In genomic region chr6:39228111-39228971, GRCh38 we compare ENCODE assay signal across 9 cellular contexts. TPM values are rescaled to one million over a fixed set of nuclear protein-coding genes. Genes with fewer than 3 reads are reported as not detected.
DNase-seq lines count a peak whose midpoint lies in the region; ATAC-seq and TF ChIP-seq lines count a peak whose summit lies in the region.
"Had no signal": no experiment of that assay in that cellular context is flagged by ENCODE, and none has a peak within 500 bp of the region (broad histone marks: within the 10 kb centered on the region; RNA-seq: fewer than 3 reads in every experiment).

No MANE protein-coding gene starts in this region.

- peaks cover 11% of the 10 kb centered on the region for H4K20me1 ChIP-seq in neural progenitor cell (ENCODE audit: low read depth)
- H4K20me1 ChIP-seq in OCI-LY7 (ENCODE audit: insufficient read depth, low read length): no peaks in the 10 kb centered on the region

- H3K27me3 ChIP-seq in neural progenitor cell (peaks cover 37% of the 10 kb centered on the region), tibial nerve (no peaks in the 10 kb centered on the region)

- no TSS peak for BruUV-seq in OCI-LY7 (replicated peaks; lab: Mats Ljungman, UMichigan)

- no peak for TF ChIP-seq POLR2A in tibial nerve (IDR thresholded peaks at IDR 0.05)

- no peaks in the 10 kb centered on the region for H3K9me2 ChIP-seq in OCI-LY7 (ENCODE audit: insufficient read depth, low read length)

- H3K4me1 Mint-ChIP-seq in brain: peaks cover 33% of the 10 kb centered on the region
- peaks cover 72% of the 10 kb centered on the region for H3K4me1 Mint-ChIP-seq in neural progenitor cell

- H3K27ac ChIP-seq in neural progenitor cell (no peak overlapping the region), tibial nerve (peak overlapping the region in 3 of 4 donors; percentile 74 to 87 (median 82)), OCI-LY7 (ENCODE audit: low read depth, low read length, poor library complexity, severe bottlenecking) (no peak overlapping the region)

- H3F3A ChIP-seq in neural progenitor cell (ENCODE audit: low read depth): peaks cover 15% of the 10 kb centered on the region

- intact Hi-C loops in OCI-LY7 (cut with micrococcal nuclease; ENCODE audit: unreplicated experiment): no loop called here

- peak overlapping the region; percentile 94 for H3K4me2 ChIP-seq in neural progenitor cell
- H3K4me2 ChIP-seq in OCI-LY7 (ENCODE audit: low read length): no peak overlapping the region

- H3K9me3 Mint-ChIP-seq in brain (no peaks in the 10 kb centered on the region), neural progenitor cell (no peaks in the 10 kb centered on the region)

- no peak overlapping the region for H3K9ac ChIP-seq in neural progenitor cell

- H3K4me3 ChIP-seq in neural progenitor cell: peak overlapping the region; percentile 66
- peak overlapping the region; percentile 48 to 65 (median 61) for H3K4me3 ChIP-seq in tibial nerve
- H3K4me3 ChIP-seq in OCI-LY7 (ENCODE audit: low read depth, low read length, poor library complexity, severe bottlenecking): no peak overlapping the region

- H3K27ac Mint-ChIP-seq in brain (no peak overlapping the region), neural progenitor cell (no peak overlapping the region)

- H3K4me3 Mint-ChIP-seq in brain: peak overlapping the region; percentile 65 to 80 (median 75)
- H3K4me3 Mint-ChIP-seq in neural progenitor cell: peak overlapping the region; percentile 89

- no peak for TF ChIP-seq EP300 in tibial nerve (IDR thresholded peaks at IDR 0.05)

- H2AFZ ChIP-seq in neural progenitor cell (replicated peaks): peak overlapping the region; percentile 89
- no peak overlapping the region for H2AFZ ChIP-seq in OCI-LY7 (ENCODE audit: low read length)

- H3K4me1 ChIP-seq in neural progenitor cell (peaks cover 64% of the 10 kb centered on the region), tibial nerve (peaks cover 0 to 70% (median 19%) of the 10 kb centered on the region in 4 donors), OCI-LY7 (ENCODE audit: insufficient read depth, low read length, poor library complexity, severe bottlenecking) (no peaks in the 10 kb centered on the region)

- peak; percentile 38 to 40 for DNase-seq in activated CD4-positive, alpha-beta T cell treated with anti-CD3 and anti-CD28 coated beads for 24 hours (ENCODE audit: low read depth in 2 of 2)
- DNase-seq in activated CD4-positive, alpha-beta T cell treated with anti-CD3 and anti-CD28 coated beads, Interleukin-2, amount 50 U/mL, for 1 hour: no peak
- DNase-seq in neural progenitor cell (ENCODE audit: low spot score): peak; percentile 41
- DNase-seq in tibial nerve (ENCODE audit: low spot score in 2 of 2): no peak
- no peak for DNase-seq in ecto neural progenitor cell (ENCODE audit: low spot score)
- DNase-seq in OCI-LY7 (ENCODE audit: low spot score): no peak

- no peak for ATAC-seq in HG03159 (IDR thresholded peaks at IDR 0.05; ENCODE audit: unreplicated experiment)

- no peaks in the 10 kb centered on the region for H3K36me3 Mint-ChIP-seq in brain
- peaks cover 3% of the 10 kb centered on the region for H3K36me3 Mint-ChIP-seq in neural progenitor cell

- POLR2A ChIA-PET in OCI-LY7 (lab: Charles Lee): no interaction called here

- WGBS in tibial nerve, 2 donors: 35 to 38% methylated on average over 38 to 41 of the region's 41 CpGs

- CTCF ChIA-PET in OCI-LY7 (lab: Charles Lee; ENCODE audit: unreplicated experiment): no interaction called here

- no peaks in the 10 kb centered on the region for H3K9me3 ChIP-seq in neural progenitor cell (ENCODE audit: low read depth)
- no peaks in the 10 kb centered on the region for H3K9me3 ChIP-seq in tibial nerve
- no peaks in the 10 kb centered on the region for H3K9me3 ChIP-seq in OCI-LY7 (ENCODE audit: low read length)

- no peaks in the 10 kb centered on the region for H3K36me3 ChIP-seq in neural progenitor cell
- H3K36me3 ChIP-seq in tibial nerve: no peaks in the 10 kb centered on the region
- H3K36me3 ChIP-seq in OCI-LY7 (ENCODE audit: insufficient read depth, low read length): no peaks in the 10 kb centered on the region

- peaks cover 39% of the 10 kb centered on the region for H3K27me3 Mint-ChIP-seq in brain
- H3K27me3 Mint-ChIP-seq in neural progenitor cell (ENCODE audit: insufficient read depth, low read depth): peaks cover 13% of the 10 kb centered on the region

- TF ChIP-seq CTCF in brain (conservative IDR thresholded peaks at IDR 0.05) (no peak), neural progenitor cell (IDR thresholded peaks at IDR 0.05) (no peak), tibial nerve (IDR thresholded peaks at IDR 0.05) (no peak), OCI-LY7 (conservative IDR thresholded peaks at IDR 0.05; ENCODE audit: low read length) (no peak)

- H3K79me2 ChIP-seq in neural progenitor cell (ENCODE audit: low read depth) (peaks cover 35% of the 10 kb centered on the region), OCI-LY7 (ENCODE audit: insufficient read depth, low read depth, low read length) (no peaks in the 10 kb centered on the region)

RNA-seq across cellular contexts. Expression of gene KCNK5, which starts 0.9 kb away (rescaled TPM):
- polyA plus RNA-seq in brain (ENCODE audit: insufficient read depth, low read depth, low replicate concordance): 0.78 TPM
- total RNA-seq in neural progenitor cell (ENCODE audit: low replicate concordance): 5.7 and 7.3 TPM in 2 replicates
- total RNA-seq in tibial nerve: 10 to 100 TPM; 16.7 to 20.0 (median 18.4) TPM
- not detected in 2 replicates for total RNA-seq in OCI-LY7 (2014; rRNA removed; shearing (Covaris generic))
- not detected in 2 replicates for total RNA-seq in OCI-LY7 (2022)
- total RNA-seq: glomerular endothelial cell had no signal

Comparison
In these comparisons a context has a peak if more than half of its experiments do, and no peak if none do; other contexts are left out.
1. DNase-seq: peak in activated CD4-positive, alpha-beta T cell treated with anti-CD3 and anti-CD28 coated beads for 24 hours (2 of 2) and neural progenitor cell (single experiment); none in activated CD4-positive, alpha-beta T cell treated with anti-CD3 and anti-CD28 coated beads, Interleukin-2, amount 50 U/mL, for 1 hour (single experiment), tibial nerve (0 of 2), ecto neural progenitor cell (single experiment) and OCI-LY7 (single experiment).
2. H3K27ac ChIP-seq: peak in tibial nerve (3 of 4); none in neural progenitor cell (single experiment) and OCI-LY7 (single experiment).